In genomic region chr4:181528570-181529184, GRCh38 we compare ENCODE assay signal across 8 cellular contexts.
DNase-seq lines count a peak whose midpoint lies in the region; ATAC-seq, FAIRE-seq and TF ChIP-seq lines count a peak whose summit lies in the region.

No MANE protein-coding gene starts in this region.

- intact Hi-C loops in spleen (cut with DNase I; ENCODE audit: low total_unique reads) = loop anchor here (10.0 kb wide), 1 partner anchor 384 kb away; no protein-coding TSS in a partner anchor

- FAIRE-seq in GM12891 (lab: Jason Lieb, UNC) = peak; percentile 87

- no peak overlapping the region for H3K4me3 ChIP-seq in spleen

- 1 to 6% (median 3%) methylated on average over 4 of the region's 4 CpGs for WGBS in spleen, 5 donors

- peak in 8 of 11 experiments; percentile 16 to 64 (median 51) for TF ChIP-seq CTCF in spleen (IDR thresholded peaks at IDR 0.05 in 8 of 11, conservative IDR thresholded peaks at IDR 0.05 in 3 of 11)

- H3K27ac ChIP-seq in spleen = no peak overlapping the region

- ATAC-seq in HG03045 (IDR thresholded peaks at IDR 0.05; ENCODE audit: unreplicated experiment) (peak; percentile 69), GM19324 (IDR thresholded peaks at IDR 0.05; ENCODE audit: low FRiP score, unreplicated experiment) (no peak)

- no peaks in the 10 kb centered on the region for H3K4me1 ChIP-seq in spleen

- no peaks in the 10 kb centered on the region for H3K27me3 ChIP-seq in spleen (replicated peaks in 1 of 7)

- no peaks in the 10 kb centered on the region for H3K36me3 ChIP-seq in spleen

- peak in 11 of 14 donors; percentile 1 to 60 (median 18) for DNase-seq in C1 segment of cervical spinal cord (lab: John Stamatoyannopoulos, UW)
- no peak for DNase-seq in GM12891 (ENCODE audit: insufficient read length, low spot score)
- DNase-seq in NCI-H2196 (lab: John Stamatoyannopoulos, UW; ENCODE audit: unreplicated experiment) = peak; percentile 64
- DNase-seq in amniotic stem cell (lab: John Stamatoyannopoulos, UW) = peak; percentile 65
- peak; percentile 38 to 64 for DNase-seq in hippocampal formation (lab: John Stamatoyannopoulos, UW)
- no peak for DNase-seq in spleen

- no peaks in the 10 kb centered on the region for H3K9me3 ChIP-seq in spleen

- TF ChIP-seq POLR2A in GM12891 (IDR thresholded peaks at IDR 0.05; ENCODE audit: low read depth, low read length) = no peak
- TF ChIP-seq POLR2A in spleen (IDR thresholded peaks at IDR 0.05) = no peak

TF ChIP-seq in GM12891, 5 proteins besides CTCF, POLR2A, EP300 and RAD21:
- TF ChIP-seq POU2F2 (IDR thresholded peaks at IDR 0.05; ENCODE audit: low read depth, low read length) (no peak), POLR2AphosphoS5 (IDR thresholded peaks at IDR 0.05; ENCODE audit: low read depth, low read length) (no peak), TAF1 (IDR thresholded peaks at IDR 0.05; ENCODE audit: low read depth, low read length) (no peak), SPI1 (IDR thresholded peaks at IDR 0.05; ENCODE audit: low read depth, low read length) (no peak), PAX5 (IDR thresholded peaks at IDR 0.05; ENCODE audit: insufficient read depth, low read length, severe bottlenecking) (no peak)
TF ChIP-seq in GM12891: peak in this region for 0.

Comparison
In these comparisons a context has a peak if more than half of its experiments do, and no peak if none do; other contexts are left out.
1. DNase-seq: peak in C1 segment of cervical spinal cord (11 of 14), NCI-H2196 (single experiment), amniotic stem cell (single experiment) and hippocampal formation (2 of 2); none in GM12891 (single experiment) and spleen (single experiment).